In genomic region chr13:48000559-48001126, GRCh38 we compare ENCODE assay signal across 1 cellular context.
A peak's percentile ranks its signal among the peaks of the same experiment; 100 is the strongest.
TF ChIP-seq lines count a peak whose summit lies in the region.

No MANE protein-coding gene starts in this region.

TF ChIP-seq in HepG2, 621 proteins besides CTCF, POLR2A, EP300 and RAD21 (continued from another document):
- TF ChIP-seq, protein P1, sequence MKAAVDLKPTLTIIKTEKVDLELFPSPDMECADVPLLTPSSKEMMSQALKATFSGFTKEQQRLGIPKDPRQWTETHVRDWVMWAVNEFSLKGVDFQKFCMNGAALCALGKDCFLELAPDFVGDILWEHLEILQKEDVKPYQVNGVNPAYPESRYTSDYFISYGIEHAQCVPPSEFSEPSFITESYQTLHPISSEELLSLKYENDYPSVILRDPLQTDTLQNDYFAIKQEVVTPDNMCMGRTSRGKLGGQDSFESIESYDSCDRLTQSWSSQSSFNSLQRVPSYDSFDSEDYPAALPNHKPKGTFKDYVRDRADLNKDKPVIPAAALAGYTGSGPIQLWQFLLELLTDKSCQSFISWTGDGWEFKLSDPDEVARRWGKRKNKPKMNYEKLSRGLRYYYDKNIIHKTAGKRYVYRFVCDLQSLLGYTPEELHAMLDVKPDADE (CRISPR knock-in tag; IDR thresholded peaks at IDR 0.05): no peak
- no peak for TF ChIP-seq ARID2 (CRISPR knock-in tag; IDR thresholded peaks at IDR 0.05; ENCODE audit: borderline replicate concordance)
- no peak for TF ChIP-seq ZNF501 (CRISPR knock-in tag; IDR thresholded peaks at IDR 0.05)
- no peak for TF ChIP-seq FIP1L1 (IDR thresholded peaks at IDR 0.05; ENCODE audit: borderline replicate concordance, insufficient read depth, low read depth, low read length)
- TF ChIP-seq U2AF2 (IDR thresholded peaks at IDR 0.05; ENCODE audit: low read depth, low read length): no peak
- TF ChIP-seq ZNF547 (CRISPR knock-in tag; IDR thresholded peaks at IDR 0.05): no peak
- TF ChIP-seq IRF2 (CRISPR knock-in tag; IDR thresholded peaks at IDR 0.05): no peak
- TF ChIP-seq ZSCAN9 (CRISPR knock-in tag; IDR thresholded peaks at IDR 0.05; ENCODE audit: borderline replicate concordance): no peak
- TF ChIP-seq ARNT2 (CRISPR knock-in tag; IDR thresholded peaks at IDR 0.05; ENCODE audit: low read depth): no peak
- peak; percentile 46; the same call in 1 of the 2 replicates for TF ChIP-seq ZNF318 (CRISPR knock-in tag; IDR thresholded peaks at IDR 0.05)
- TF ChIP-seq HOXD1 (CRISPR knock-in tag; IDR thresholded peaks at IDR 0.05): no peak
- TF ChIP-seq KAT2B (IDR thresholded peaks at IDR 0.05; ENCODE audit: borderline replicate concordance, low read depth, low read length): no peak
- no peak for TF ChIP-seq ZNF337 (CRISPR knock-in tag; IDR thresholded peaks at IDR 0.05; ENCODE audit: borderline replicate concordance, low read depth)
- TF ChIP-seq PHF20 (CRISPR knock-in tag; IDR thresholded peaks at IDR 0.05): no peak
- no peak for TF ChIP-seq ZNF607 (CRISPR knock-in tag; IDR thresholded peaks at IDR 0.05; ENCODE audit: borderline replicate concordance)
- no peak for TF ChIP-seq SOX5 (CRISPR knock-in tag; IDR thresholded peaks at IDR 0.05; ENCODE audit: borderline replicate concordance)
- TF ChIP-seq ZBTB1 (CRISPR knock-in tag; IDR thresholded peaks at IDR 0.05; ENCODE audit: borderline replicate concordance): no peak
- no peak for TF ChIP-seq IRX3 (CRISPR knock-in tag; IDR thresholded peaks at IDR 0.05; ENCODE audit: borderline replicate concordance, low read depth)
- no peak for TF ChIP-seq REPIN1 (CRISPR knock-in tag; IDR thresholded peaks at IDR 0.05; ENCODE audit: borderline replicate concordance, low read depth)
- TF ChIP-seq FOXP4 (CRISPR knock-in tag; IDR thresholded peaks at IDR 0.05): no peak
- TF ChIP-seq MIER2 (CRISPR knock-in tag; IDR thresholded peaks at IDR 0.05): no peak
- TF ChIP-seq TBX2 (CRISPR knock-in tag; IDR thresholded peaks at IDR 0.05; ENCODE audit: borderline replicate concordance): no peak
